21 cellular contexts compared by ENCODE assay signal in genomic region chr5:136070486-136071285, GRCh38. TPM values are rescaled to one million over a fixed set of nuclear protein-coding genes. Genes with fewer than 3 reads are reported as not detected.
DNase-seq lines count a peak whose midpoint lies in the region; ATAC-seq, FAIRE-seq and TF ChIP-seq lines count a peak whose summit lies in the region.
"Had no signal": no experiment of that assay in that cellular context is flagged by ENCODE, and none has a peak within 500 bp of the region (broad histone marks: within the 10 kb centered on the region; RNA-seq: fewer than 3 reads in every experiment).

No MANE protein-coding gene starts in this region.

- H3K4me2 ChIP-seq in SK-N-SH (no peak overlapping the region), keratinocyte (ENCODE audit: control insufficient read depth, extremely low read depth, insufficient read depth, low read depth, low read length) (no peak overlapping the region)

- no peaks in the 10 kb centered on the region for H3K9me3 Mint-ChIP-seq in activated T-helper 1 cell treated with anti-CD3 and anti-CD28 coated beads, Interleukin-12 subunit alpha, Interleukin-12 subunit beta, Interleukin-2, Interleukin-4 antibody, amounts not matched to agents 30 ng/mL and 10 ng/mL and 1 ng/mL, durations not matched to agents 14 hours and 24 hours and 36 hours
- H3K9me3 Mint-ChIP-seq: activated naive CD4-positive, alpha-beta T cell treated with anti-CD3 and anti-CD28 coated beads, Interleukin-2, amount 50 U/mL, for 72 hours; dendritic cell treated with granulocyte-macrophage colony-stimulating factor and Interleukin-4, amounts not matched to agents 40 ng/mL and 50 ng/mL, for 4 days had no signal

- TF ChIP-seq EP300 in SK-N-SH (IDR thresholded peaks at IDR 0.05; ENCODE audit: borderline replicate concordance in 1 of 2, low read depth in 1 of 2, low read length in 1 of 2): no peak

- H3K4me1 ChIP-seq in SK-N-SH (ENCODE audit: control insufficient read depth in 1 of 2, insufficient read depth in 2 of 2, low read depth in 1 of 2, low read length in 1 of 2) (no peaks in the 10 kb centered on the region), keratinocyte (ENCODE audit: control insufficient read depth, extremely low read depth, insufficient read depth, low read length) (peaks cover 6% of the 10 kb centered on the region)
- H3K4me1 ChIP-seq: BE2C had no signal

- no peaks in the 10 kb centered on the region for H3K9me3 ChIP-seq in SK-N-SH
- H3K9me3 ChIP-seq in keratinocyte (ENCODE audit: control insufficient read depth, low read depth, low read length): no peaks in the 10 kb centered on the region
- H3K9me3 ChIP-seq: BE2C, neutrophil had no signal

- FAIRE-seq in keratinocyte (lab: Jason Lieb, UNC): peak; percentile 9
- FAIRE-seq: endothelial cell of umbilical vein, frontal cortex, G401.6, H1 had no signal

- POLR2A ChIA-PET in SK-N-SH (lab: Yijun Ruan, JAX): no interaction called here

- H3K27me3 Mint-ChIP-seq in activated T-helper 1 cell treated with anti-CD3 and anti-CD28 coated beads, Interleukin-12 subunit alpha, Interleukin-12 subunit beta, Interleukin-2, Interleukin-4 antibody, amounts not matched to agents 30 ng/mL and 10 ng/mL and 1 ng/mL, durations not matched to agents 14 hours and 24 hours and 36 hours (ENCODE audit: insufficient read depth): peaks cover 13% of the 10 kb centered on the region
- H3K27me3 Mint-ChIP-seq: dendritic cell treated with granulocyte-macrophage colony-stimulating factor and Interleukin-4, amounts not matched to agents 40 ng/mL and 50 ng/mL, for 4 days had no signal

- H2AFZ ChIP-seq in SK-N-SH (ENCODE audit: low read depth) (no peak overlapping the region), keratinocyte (ENCODE audit: control insufficient read depth, low read length) (no peak overlapping the region)

- intact Hi-C loops in activated T-helper 1 cell treated with anti-CD3 and anti-CD28 coated beads, Interleukin-12 subunit alpha, Interleukin-12 subunit beta, Interleukin-2, Interleukin-4 antibody, amounts not matched to agents 30 ng/mL and 10 ng/mL and 1 ng/mL, durations not matched to agents 14 hours and 24 hours and 36 hours (cut with micrococcal nuclease): no loop called here

- no peaks in the 10 kb centered on the region for H3K27me3 ChIP-seq in SK-N-SH (ENCODE audit: insufficient read depth)
- no peaks in the 10 kb centered on the region for H3K27me3 ChIP-seq in keratinocyte (ENCODE audit: control insufficient read depth, extremely low read depth, insufficient read depth, low read length)
- H3K27me3 ChIP-seq: BE2C had no signal

- no peak overlapping the region for H3K27ac Mint-ChIP-seq in activated T-helper 1 cell treated with anti-CD3 and anti-CD28 coated beads, Interleukin-12 subunit alpha, Interleukin-12 subunit beta, Interleukin-2, Interleukin-4 antibody, amounts not matched to agents 30 ng/mL and 10 ng/mL and 1 ng/mL, durations not matched to agents 14 hours and 24 hours and 36 hours
- H3K27ac Mint-ChIP-seq: activated CD8-positive, alpha-beta T cell treated with anti-CD3 and anti-CD28 coated beads, Interleukin-2, amount 10 ng/mL, durations not matched to agents 7 days and 5 days; activated naive CD4-positive, alpha-beta T cell treated with anti-CD3 and anti-CD28 coated beads, Interleukin-2, amount 50 U/mL, for 72 hours; dendritic cell treated with granulocyte-macrophage colony-stimulating factor and Interleukin-4, amounts not matched to agents 40 ng/mL and 50 ng/mL, for 4 days had no signal

- CTCF ChIA-PET in SK-N-SH (lab: Yijun Ruan, JAX): interaction anchor here (1.3 to 2.5 kb wide), 3 partner anchors 11 to 179 kb away, joined by 3 to 7 read pairs (median 3); no protein-coding TSS in a partner anchor

- H3K27ac ChIP-seq in SK-N-SH (ENCODE audit: low read depth in 2 of 2, low read length in 1 of 2): no peak overlapping the region
- H3K27ac ChIP-seq in keratinocyte (ENCODE audit: control insufficient read depth, insufficient read depth, low read length): no peak overlapping the region
- H3K27ac ChIP-seq: 22Rv1, neutrophil had no signal

- DNase-seq in SK-N-SH: no peak
- peak; percentile 64 for DNase-seq in epithelial cell of esophagus (ENCODE audit: low read depth)
- no peak for DNase-seq in keratinocyte (ENCODE audit: low read depth, low spot score)
- no peak for DNase-seq in activated T-helper 1 cell treated with anti-CD3 and anti-CD28 coated beads, Interleukin-12 subunit alpha, Interleukin-12 subunit beta, Interleukin-2, Interleukin-4 antibody, amounts not matched to agents 30 ng/mL and 10 ng/mL and 1 ng/mL, durations not matched to agents 14 hours and 24 hours and 36 hours (ENCODE audit: low spot score)
- no peak for DNase-seq in iPS-NIHi11 (ENCODE audit: low spot score)
- no peak for DNase-seq in germinal center (ENCODE audit: low spot score)
- DNase-seq: activated CD8-positive, alpha-beta T cell treated with anti-CD3 and anti-CD28 coated beads, Interleukin-2, amount 10 ng/mL, durations not matched to agents 7 days and 5 days; BE2C; NCI-H1417 treated with DMSO at 0.1 percent for 48 hours; right cardiac atrium; stimulated activated CD4-positive, alpha-beta T cell treated with anti-CD3 and anti-CD28 coated beads, Interleukin-15, amount 100 ng/mL, for 24 hours had no signal

- no peaks in the 10 kb centered on the region for H3K4me1 Mint-ChIP-seq in activated T-helper 1 cell treated with anti-CD3 and anti-CD28 coated beads, Interleukin-12 subunit alpha, Interleukin-12 subunit beta, Interleukin-2, Interleukin-4 antibody, amounts not matched to agents 30 ng/mL and 10 ng/mL and 1 ng/mL, durations not matched to agents 14 hours and 24 hours and 36 hours (ENCODE audit: low read depth)

- H3K4me3 ChIP-seq in SK-N-SH (ENCODE audit: low read depth in 2 of 2, low read length in 1 of 2): no peak overlapping the region
- H3K4me3 ChIP-seq in epithelial cell of esophagus (ENCODE audit: low read length): no peak overlapping the region
- H3K4me3 ChIP-seq in keratinocyte (ENCODE audit: control insufficient read depth in 2 of 3, extremely low read depth in 1 of 3, insufficient read depth in 2 of 3, low read depth in 1 of 3, low read length in 3 of 3): no peak overlapping the region

- H3F3A ChIP-seq in SK-N-SH (replicated peaks; ENCODE audit: insufficient read depth): peaks cover 72% of the 10 kb centered on the region

- 80% methylated on average over 6 of the region's 9 CpGs for WGBS in SK-N-SH (ENCODE audit: low lambda C conversion rate)

- H3K9me1 ChIP-seq in keratinocyte (ENCODE audit: control insufficient read depth, extremely low read depth, insufficient read depth, low read length): no peaks in the 10 kb centered on the region

- dilution Hi-C loops in keratinocyte (cut with MboI; ENCODE audit: extremely low pct_ligation_motif_present, low sequenced_read_pairs): no loop called here

- H3K36me3 Mint-ChIP-seq in activated T-helper 1 cell treated with anti-CD3 and anti-CD28 coated beads, Interleukin-12 subunit alpha, Interleukin-12 subunit beta, Interleukin-2, Interleukin-4 antibody, amounts not matched to agents 30 ng/mL and 10 ng/mL and 1 ng/mL, durations not matched to agents 14 hours and 24 hours and 36 hours (ENCODE audit: low read depth): no peaks in the 10 kb centered on the region

- H3K9me2 ChIP-seq in SK-N-SH: no peaks in the 10 kb centered on the region

- H3K79me2 ChIP-seq in SK-N-SH (ENCODE audit: insufficient read depth) (no peaks in the 10 kb centered on the region), keratinocyte (ENCODE audit: control insufficient read depth, insufficient read depth, low read length) (no peaks in the 10 kb centered on the region)

- H3K9ac ChIP-seq in SK-N-SH (no peak overlapping the region), keratinocyte (ENCODE audit: control insufficient read depth, extremely low read depth, insufficient read depth, low read length) (no peak overlapping the region)

- H3K4me3 Mint-ChIP-seq in activated T-helper 1 cell treated with anti-CD3 and anti-CD28 coated beads, Interleukin-12 subunit alpha, Interleukin-12 subunit beta, Interleukin-2, Interleukin-4 antibody, amounts not matched to agents 30 ng/mL and 10 ng/mL and 1 ng/mL, durations not matched to agents 14 hours and 24 hours and 36 hours: no peak overlapping the region
- H3K4me3 Mint-ChIP-seq: activated CD8-positive, alpha-beta T cell treated with anti-CD3 and anti-CD28 coated beads, Interleukin-2, amount 10 ng/mL, durations not matched to agents 7 days and 5 days; dendritic cell treated with granulocyte-macrophage colony-stimulating factor and Interleukin-4, amounts not matched to agents 40 ng/mL and 50 ng/mL, for 4 days had no signal

- peaks cover 0 to 22% of the 10 kb centered on the region in 2 experiments for H3K36me3 ChIP-seq in SK-N-SH (replicated peaks in 1 of 2; ENCODE audit: control insufficient read depth in 1 of 2, insufficient read depth in 2 of 2, low read length in 1 of 2)
- no peaks in the 10 kb centered on the region for H3K36me3 ChIP-seq in keratinocyte (ENCODE audit: control insufficient read depth in 2 of 2, extremely low read depth in 1 of 2, insufficient read depth in 2 of 2, low read length in 2 of 2)
- H3K36me3 ChIP-seq: BE2C, neutrophil had no signal

- no peak for TF ChIP-seq RAD21 in SK-N-SH (IDR thresholded peaks at IDR 0.05; ENCODE audit: low read length)

- ATAC-seq in SK-N-SH treated with all-trans-retinoic acid at 6 μM for 48 hours: no peak
- ATAC-seq in HG03280 (IDR thresholded peaks at IDR 0.05; ENCODE audit: unreplicated experiment): no peak
- ATAC-seq: activated CD8-positive, alpha-beta T cell treated with anti-CD3 and anti-CD28 coated beads, Interleukin-2, amount 10 ng/mL, durations not matched to agents 7 days and 5 days; activated naive CD4-positive, alpha-beta T cell treated with anti-CD3 and anti-CD28 coated beads, Interleukin-2, amount 50 U/mL, for 72 hours had no signal

- TF ChIP-seq CTCF in SK-N-SH (IDR thresholded peaks at IDR 0.05) (no peak), epithelial cell of esophagus (IDR thresholded peaks at IDR 0.05; ENCODE audit: insufficient read depth, low read depth, low read length, missing control alignments) (no peak), keratinocyte (optimal IDR thresholded peaks at IDR 0.05 in 1 of 3, IDR thresholded peaks at IDR 0.05 in 1 of 3, conservative IDR thresholded peaks at IDR 0.05 in 1 of 3; ENCODE audit: extremely low read depth in 1 of 3, insufficient read depth in 2 of 3, low read length in 3 of 3) (no peak)

- H4K20me1 ChIP-seq in SK-N-SH (ENCODE audit: insufficient read depth): no peaks in the 10 kb centered on the region
- H4K20me1 ChIP-seq in keratinocyte (ENCODE audit: control insufficient read depth, extremely low read depth, insufficient read depth, low read length): no peaks in the 10 kb centered on the region

RNA-seq across cellular contexts. Expression of gene TGFBI, which starts 41.9 kb away (rescaled TPM):
- polyA plus RNA-seq in SK-N-SH (2012; rRNA removed): 2,247 and 2,678 TPM in 2 replicates
- polyA plus RNA-seq in SK-N-SH (2012; cell fraction: cytosol; rRNA removed): 1,829 and 2,247 TPM in 2 replicates
- 2,574 and 3,187 TPM in 2 replicates for polyA plus RNA-seq in SK-N-SH (2012; cell fraction: nucleus; rRNA removed)
- 270 to 490 TPM (median 379 TPM) in 3 replicates for polyA plus RNA-seq in keratinocyte
- 92.0 TPM for polyA plus RNA-seq in keratinocyte (2011; ENCODE audit: low read depth)
- polyA plus RNA-seq in keratinocyte (2011; cell fraction: cytosol; rRNA removed): 190 and 225 TPM in 2 replicates
- polyA plus RNA-seq in keratinocyte (2011; cell fraction: nucleus; rRNA removed): 856 and 930 TPM in 2 replicates
- polyA plus RNA-seq in keratinocyte (2012; ENCODE audit: low replicate concordance): 178 and 370 TPM in 2 replicates
- polyA minus RNA-seq in keratinocyte: 282 to 529 TPM (median 401 TPM) in 3 replicates
- 410 TPM for polyA minus RNA-seq in keratinocyte (2011; cell fraction: cytosol; rRNA and poly(A)+ RNA removed)
- polyA minus RNA-seq in keratinocyte (2011; cell fraction: nucleus; rRNA and poly(A)+ RNA removed): 536 and 762 TPM in 2 replicates
- total RNA-seq in activated T-helper 1 cell treated with anti-CD3 and anti-CD28 coated beads, Interleukin-12 subunit alpha, Interleukin-12 subunit beta, Interleukin-2, Interleukin-4 antibody, amounts not matched to agents 30 ng/mL and 10 ng/mL and 1 ng/mL, durations not matched to agents 14 hours and 24 hours and 36 hours: not detected in 2 replicates
- total RNA-seq: activated CD8-positive, alpha-beta T cell treated with anti-CD3 and anti-CD28 coated beads, Interleukin-2, amount 10 ng/mL, durations not matched to agents 7 days and 5 days; activated naive CD4-positive, alpha-beta T cell treated with anti-CD3 and anti-CD28 coated beads, Interleukin-2, amount 50 U/mL, for 72 hours had no signal
